20 cellular contexts compared by ENCODE assay signal in genomic region chr10:106741131-106741530, GRCh38.
DNase-seq lines count a peak whose midpoint lies in the region; ATAC-seq and TF ChIP-seq lines count a peak whose summit lies in the region.
"Had no signal": no experiment of that assay in that cellular context is flagged by ENCODE, and none has a peak within 500 bp of the region (broad histone marks: within the 10 kb centered on the region; RNA-seq: fewer than 3 reads in every experiment).

No MANE protein-coding gene starts in this region.

- H3K27me3 ChIP-seq in Caco-2 (replicated peaks; ENCODE audit: control insufficient read depth, insufficient read depth, low read length) (no peaks in the 10 kb centered on the region), hepatocyte (no peaks in the 10 kb centered on the region), mesendoderm (ENCODE audit: insufficient read depth, low read length, poor library complexity) (no peaks in the 10 kb centered on the region), PC-9 (ENCODE audit: insufficient read depth, low read depth) (no peaks in the 10 kb centered on the region)
- H3K27me3 ChIP-seq: BLaER1 treated with 17β-estradiol and CSF1 and Interleukin-3, amounts not matched to agents 10 nM and 100 nM had no signal

- H3K79me2 ChIP-seq in hepatocyte (no peaks in the 10 kb centered on the region), mesendoderm (ENCODE audit: control insufficient read depth, insufficient read depth, low read length) (no peaks in the 10 kb centered on the region), PC-9 (ENCODE audit: low read depth) (no peaks in the 10 kb centered on the region)

- intact Hi-C loops in Caco-2 (cut with micrococcal nuclease; ENCODE audit: unreplicated experiment) (no loop called here), PC-9 (cut with micrococcal nuclease; ENCODE audit: unreplicated experiment) (no loop called here)

- POLR2A ChIA-PET in Caco-2 (lab: Charles Lee) (no interaction called here), PC-9 (lab: Charles Lee; ENCODE audit: unreplicated experiment) (no interaction called here)

- H3K4ac ChIP-seq in mesendoderm (ENCODE audit: low read depth, low read length): no peak overlapping the region

- H3K27ac Mint-ChIP-seq in Caco-2 (ENCODE audit: unreplicated experiment) (no peak overlapping the region), progenitor cell of endocrine pancreas (peak overlapping the region; percentile 90)
- H3K27ac Mint-ChIP-seq: B cell; CD14-positive monocyte; CD4-positive, alpha-beta T cell; CD8-positive, alpha-beta memory T cell; GM23338; H9 had no signal

- H3K9me2 ChIP-seq in hepatocyte (replicated peaks; ENCODE audit: insufficient read depth): no peaks in the 10 kb centered on the region
- no peaks in the 10 kb centered on the region for H3K9me2 ChIP-seq in PC-9 (ENCODE audit: insufficient read depth)

- H3K4me3 ChIP-seq in Caco-2 (ENCODE audit: low read depth, low read length) (no peak overlapping the region), hepatocyte (no peak overlapping the region), mesendoderm (ENCODE audit: low read length) (no peak overlapping the region), PC-9 (no peak overlapping the region)
- H3K4me3 ChIP-seq: BLaER1 treated with 17β-estradiol and CSF1 and Interleukin-3, amounts not matched to agents 10 nM and 100 nM; GM23338 had no signal

- no peak overlapping the region for H4K8ac ChIP-seq in mesendoderm (ENCODE audit: low read depth, low read length)

- H3K79me1 ChIP-seq in mesendoderm (ENCODE audit: low read length): no peaks in the 10 kb centered on the region

- peak overlapping the region; percentile 43 for H3K27ac ChIP-seq in hepatocyte
- no peak overlapping the region for H3K27ac ChIP-seq in mesendoderm (ENCODE audit: low read depth, low read length)
- no peak overlapping the region for H3K27ac ChIP-seq in PC-9
- H3K27ac ChIP-seq: 22Rv1; BLaER1 treated with 17β-estradiol and CSF1 and Interleukin-3, amounts not matched to agents 10 nM and 100 nM had no signal

- no peaks in the 10 kb centered on the region for H3F3A ChIP-seq in PC-9 (ENCODE audit: insufficient read depth, low read depth)

- no peak for ATAC-seq in HG03108 (IDR thresholded peaks at IDR 0.05; ENCODE audit: unreplicated experiment)
- ATAC-seq: GM23338, HCT116 had no signal

- DNase-seq in Caco-2 (peak; percentile 34 to 43), hepatocyte (ENCODE audit: low spot score) (peak; percentile 46), mesendoderm (peak; percentile 31), progenitor cell of endocrine pancreas (ENCODE audit: low spot score, unreplicated experiment) (no peak), PC-9 (no peak)
- no peak for DNase-seq in NK-92 treated with Interleukin-12 subunit alpha and Interleukin-12 subunit beta, amount 100 ng/mL, for 24 hours (lab: John Stamatoyannopoulos, UW)
- DNase-seq: Calu3; CD4-positive, alpha-beta T cell; CD8-positive, alpha-beta memory T cell; DMS53; DMS79 treated with DMSO at 0.1 percent for 48 hours; GF-D8; H9 had no signal

- H3K9ac ChIP-seq in mesendoderm (ENCODE audit: low read length): no peak overlapping the region
- H3K9ac ChIP-seq: BLaER1 treated with 17β-estradiol and CSF1 and Interleukin-3, amounts not matched to agents 10 nM and 100 nM had no signal

- no peak overlapping the region for H2BK120ac ChIP-seq in mesendoderm (ENCODE audit: low read depth, low read length)

- no peaks in the 10 kb centered on the region for H3K27me3 Mint-ChIP-seq in Caco-2 (ENCODE audit: insufficient read depth, unreplicated experiment)
- no peaks in the 10 kb centered on the region for H3K27me3 Mint-ChIP-seq in progenitor cell of endocrine pancreas
- H3K27me3 Mint-ChIP-seq: B cell; CD4-positive, alpha-beta T cell; CD8-positive, alpha-beta memory T cell had no signal

- CTCF ChIA-PET in Caco-2 (lab: Charles Lee) (no interaction called here), PC-9 (lab: Charles Lee) (no interaction called here)

- H3K9me3 Mint-ChIP-seq in Caco-2 (ENCODE audit: unreplicated experiment): peaks cover 10% of the 10 kb centered on the region
- no peaks in the 10 kb centered on the region for H3K9me3 Mint-ChIP-seq in progenitor cell of endocrine pancreas (ENCODE audit: low read depth)
- H3K9me3 Mint-ChIP-seq: GM23338 had no signal

- H3K4me3 Mint-ChIP-seq in Caco-2 (ENCODE audit: unreplicated experiment) (peak overlapping the region; percentile 15), progenitor cell of endocrine pancreas (ENCODE audit: low read depth) (no peak overlapping the region)
- H3K4me3 Mint-ChIP-seq: B cell; CD14-positive monocyte; CD4-positive, alpha-beta T cell; CD8-positive, alpha-beta memory T cell; GM23338; H9 had no signal

- no peak overlapping the region for H4K5ac ChIP-seq in mesendoderm (ENCODE audit: low read length)

- H3K9me3 ChIP-seq in Caco-2: no peaks in the 10 kb centered on the region
- H3K9me3 ChIP-seq in hepatocyte (ENCODE audit: low read depth): no peaks in the 10 kb centered on the region
- H3K9me3 ChIP-seq in PC-9 (ENCODE audit: insufficient read depth, low read depth): no peaks in the 10 kb centered on the region
- H3K9me3 ChIP-seq: BLaER1 treated with 17β-estradiol and CSF1 and Interleukin-3, amounts not matched to agents 10 nM and 100 nM had no signal

- BruUV-seq in Caco-2 (replicated peaks; lab: Mats Ljungman, UMichigan) (no TSS peak), PC-9 (replicated peaks; lab: Mats Ljungman, UMichigan) (no TSS peak)

- no peak overlapping the region for H3K18ac ChIP-seq in mesendoderm (ENCODE audit: low read length)

- H3K4me1 Mint-ChIP-seq in Caco-2 (ENCODE audit: low read depth, unreplicated experiment) (peaks cover 11% of the 10 kb centered on the region), progenitor cell of endocrine pancreas (ENCODE audit: low read depth) (peaks cover 18% of the 10 kb centered on the region)
- H3K4me1 Mint-ChIP-seq: B cell; CD14-positive monocyte; CD8-positive, alpha-beta memory T cell had no signal

- H3K36me3 ChIP-seq in Caco-2 (ENCODE audit: control insufficient read depth, insufficient read depth, low read length): no peaks in the 10 kb centered on the region
- H3K36me3 ChIP-seq in hepatocyte (replicated peaks; ENCODE audit: insufficient read depth, low read depth): no peaks in the 10 kb centered on the region
- H3K36me3 ChIP-seq in mesendoderm (ENCODE audit: control insufficient read depth, insufficient read depth, low read length): no peaks in the 10 kb centered on the region
- H3K36me3 ChIP-seq in PC-9 (ENCODE audit: low read depth): no peaks in the 10 kb centered on the region
- H3K36me3 ChIP-seq: BLaER1 treated with 17β-estradiol and CSF1 and Interleukin-3, amounts not matched to agents 10 nM and 100 nM had no signal

- no peak overlapping the region for H3K56ac ChIP-seq in mesendoderm (ENCODE audit: low read length)

- no peak overlapping the region for H2AK5ac ChIP-seq in mesendoderm (ENCODE audit: low read length)

- H2AFZ ChIP-seq in hepatocyte: no peak overlapping the region
- H2AFZ ChIP-seq in PC-9: no peak overlapping the region
- H2AFZ ChIP-seq: GM23338 had no signal

- no peak overlapping the region for H2BK15ac ChIP-seq in mesendoderm (replicated peaks; ENCODE audit: low read depth)

- peaks cover 16% of the 10 kb centered on the region; the same call in 1 of the 2 replicates for H3K4me1 ChIP-seq in Caco-2
- peaks cover 12% of the 10 kb centered on the region for H3K4me1 ChIP-seq in hepatocyte (ENCODE audit: insufficient read depth)
- no peaks in the 10 kb centered on the region for H3K4me1 ChIP-seq in mesendoderm (ENCODE audit: control insufficient read depth, low read depth, low read length)
- no peaks in the 10 kb centered on the region for H3K4me1 ChIP-seq in PC-9 (replicated peaks; ENCODE audit: insufficient read depth)
- H3K4me1 ChIP-seq: BLaER1 treated with 17β-estradiol and CSF1 and Interleukin-3, amounts not matched to agents 10 nM and 100 nM had no signal

- no peak overlapping the region for H3K23ac ChIP-seq in mesendoderm (ENCODE audit: low read length)

- TF ChIP-seq CTCF in Caco-2 (IDR thresholded peaks at IDR 0.05; ENCODE audit: insufficient read depth in 1 of 2, low read depth in 1 of 2, low read length in 1 of 2, severe bottlenecking in 1 of 2, unreplicated experiment in 1 of 2) (no peak), hepatocyte (IDR thresholded peaks at IDR 0.05; ENCODE audit: poor library complexity) (no peak), progenitor cell of endocrine pancreas (IDR thresholded peaks at IDR 0.05; ENCODE audit: unreplicated experiment) (no peak), PC-9 (conservative IDR thresholded peaks at IDR 0.05) (no peak)

- H3K36me3 Mint-ChIP-seq in Caco-2 (ENCODE audit: insufficient read depth, unreplicated experiment) (no peaks in the 10 kb centered on the region), progenitor cell of endocrine pancreas (ENCODE audit: insufficient read depth) (no peaks in the 10 kb centered on the region)
- H3K36me3 Mint-ChIP-seq: CD14-positive monocyte; CD8-positive, alpha-beta memory T cell had no signal

- H4K20me1 ChIP-seq in hepatocyte (ENCODE audit: insufficient read depth, poor library complexity, severe bottlenecking) (no peaks in the 10 kb centered on the region), PC-9 (ENCODE audit: insufficient read depth) (no peaks in the 10 kb centered on the region)
- H4K20me1 ChIP-seq: BLaER1 treated with 17β-estradiol and CSF1 and Interleukin-3, amounts not matched to agents 10 nM and 100 nM had no signal

- H3K4me2 ChIP-seq in hepatocyte: peak overlapping the region; percentile 10
- no peak overlapping the region for H3K4me2 ChIP-seq in mesendoderm (ENCODE audit: low read length)
- H3K4me2 ChIP-seq in PC-9: no peak overlapping the region
- H3K4me2 ChIP-seq: BLaER1 treated with 17β-estradiol and CSF1 and Interleukin-3, amounts not matched to agents 10 nM and 100 nM; GM23338 had no signal

- 50% methylated on average over 3 of the region's 3 CpGs for WGBS in hepatocyte (ENCODE audit: low lambda C conversion rate, missing lambda C conversion rate)
- no CpG with 5 or more reads among the region's 3 CpGs for WGBS in mesendoderm (ENCODE audit: extremely low coverage, insufficient coverage, low lambda C conversion rate)

- H2BK5ac ChIP-seq in mesendoderm (ENCODE audit: low read length): no peak overlapping the region

Comparison
In these comparisons a context has a peak if more than half of its experiments do, and no peak if none do; other contexts are left out.
1. DNase-seq: peak in Caco-2 (2 of 2), hepatocyte (single experiment) and mesendoderm (single experiment); none in progenitor cell of endocrine pancreas (single experiment), NK-92 treated with Interleukin-12 subunit alpha and Interleukin-12 subunit beta, amount 100 ng/mL, for 24 hours (single experiment) and PC-9 (0 of 2).